In genomic region chr1:205170532-205171269, GRCh38 we compare ENCODE assay signal across 1 cellular context.
TF ChIP-seq lines count a peak whose summit lies in the region.

No MANE protein-coding gene starts in this region.

TF ChIP-seq in K562, 482 proteins besides CTCF, POLR2A, EP300 and RAD21 (continued from another document and continues in another):
- TF ChIP-seq CHD7 (IDR thresholded peaks at IDR 0.05; ENCODE audit: low read depth, low read length) (no peak), TEAD4 (IDR thresholded peaks at IDR 0.05; ENCODE audit: low read length) (peak; percentile 46; the same call in 1 of the 2 replicates), TEAD4 (CRISPR knock-in tag; IDR thresholded peaks at IDR 0.05; ENCODE audit: borderline replicate concordance) (no peak), SMARCA4 (IDR thresholded peaks at IDR 0.05) (peak; percentile 62; the same call in 1 of the 2 replicates), PKNOX1 (IDR thresholded peaks at IDR 0.05) (peak; percentile 86), ZNF41 (CRISPR knock-in tag; conservative IDR thresholded peaks at IDR 0.05) (no peak), E2F1 (CRISPR knock-in tag; IDR thresholded peaks at IDR 0.05) (no peak), EP400 (IDR thresholded peaks at IDR 0.05) (peak; percentile 71), BRF2 (IDR thresholded peaks at IDR 0.05; ENCODE audit: borderline replicate concordance, insufficient read depth, insufficient read length) (no peak), ETV1 (tag; conservative IDR thresholded peaks at IDR 0.05; ENCODE audit: low read depth) (peak; percentile 62), AFF1 (IDR thresholded peaks at IDR 0.05; ENCODE audit: low read depth in 1 of 2, partially characterized antibody in 2 of 2) (no peak), ZNF232 (CRISPR knock-in tag; IDR thresholded peaks at IDR 0.05) (no peak), TAF15 (IDR thresholded peaks at IDR 0.05; ENCODE audit: low read depth, low read length) (no peak), TAL1 (IDR thresholded peaks at IDR 0.05) (no peak; the same call in 1 of the 2 replicates), ZBTB49 (CRISPR knock-in tag; IDR thresholded peaks at IDR 0.05; ENCODE audit: borderline replicate concordance) (no peak), FOXM1 (IDR thresholded peaks at IDR 0.05; ENCODE audit: low read depth) (0 out of 2 replicates have a peak, but pooled peaks have one; percentile 11), FOXM1 (CRISPR knock-in tag; IDR thresholded peaks at IDR 0.05; ENCODE audit: low read depth) (no peak), HEY1 (CRISPR knock-in tag; IDR thresholded peaks at IDR 0.05; ENCODE audit: borderline replicate concordance) (no peak), ETV5 (CRISPR knock-in tag; IDR thresholded peaks at IDR 0.05; ENCODE audit: low read depth) (peak; percentile 62; the same call in 1 of the 2 replicates), MTA1 (IDR thresholded peaks at IDR 0.05; ENCODE audit: borderline replicate concordance) (peak; percentile 64), NELFE (IDR thresholded peaks at IDR 0.05; ENCODE audit: insufficient read depth, insufficient read length) (no peak), KDM2B (CRISPR knock-in tag; IDR thresholded peaks at IDR 0.05) (no peak), PTRF (tag; IDR thresholded peaks at IDR 0.05) (no peak), SRSF9 (IDR thresholded peaks at IDR 0.05; ENCODE audit: borderline replicate concordance, low read depth, low read length) (no peak), ZNF589 (CRISPR knock-in tag; IDR thresholded peaks at IDR 0.05; ENCODE audit: low read depth) (peak; percentile 97), ATF1 (CRISPR knock-in tag; IDR thresholded peaks at IDR 0.05) (no peak), ATF1 (tag; IDR thresholded peaks at IDR 0.05) (peak; percentile 47; the same call in 1 of the 2 replicates), JUND (IDR thresholded peaks at IDR 0.05; ENCODE audit: borderline replicate concordance, low read depth, low read length) (peak; percentile 68; the same call in 1 of the 2 replicates), JUND (tag; IDR thresholded peaks at IDR 0.05; ENCODE audit: borderline replicate concordance, low read depth, low read length) (peak; percentile 65; the same call in 1 of the 3 replicates), ZNF639 (CRISPR knock-in tag; conservative IDR thresholded peaks at IDR 0.05 in 1 of 2, IDR thresholded peaks at IDR 0.05 in 1 of 2) (0 out of 4 replicates have a peak, but pooled peaks of 1 of the 2 experiments have one; percentile 39), ATF6 (CRISPR knock-in tag; IDR thresholded peaks at IDR 0.05) (no peak)
